ENCODE assay signal across 1 cellular context in genomic region chr17:31803494-31804213, GRCh38.
TF ChIP-seq lines count a peak whose summit lies in the region.

No MANE protein-coding gene starts in this region.

TF ChIP-seq in HepG2, 621 proteins besides CTCF, POLR2A, EP300 and RAD21 (continued from another document and continues in another):
- TF ChIP-seq, protein P1, sequence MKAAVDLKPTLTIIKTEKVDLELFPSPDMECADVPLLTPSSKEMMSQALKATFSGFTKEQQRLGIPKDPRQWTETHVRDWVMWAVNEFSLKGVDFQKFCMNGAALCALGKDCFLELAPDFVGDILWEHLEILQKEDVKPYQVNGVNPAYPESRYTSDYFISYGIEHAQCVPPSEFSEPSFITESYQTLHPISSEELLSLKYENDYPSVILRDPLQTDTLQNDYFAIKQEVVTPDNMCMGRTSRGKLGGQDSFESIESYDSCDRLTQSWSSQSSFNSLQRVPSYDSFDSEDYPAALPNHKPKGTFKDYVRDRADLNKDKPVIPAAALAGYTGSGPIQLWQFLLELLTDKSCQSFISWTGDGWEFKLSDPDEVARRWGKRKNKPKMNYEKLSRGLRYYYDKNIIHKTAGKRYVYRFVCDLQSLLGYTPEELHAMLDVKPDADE (CRISPR knock-in tag; IDR thresholded peaks at IDR 0.05): no peak
- peak; percentile 85; the same call in 1 of the 2 replicates for TF ChIP-seq HMG20B (CRISPR knock-in tag; conservative IDR thresholded peaks at IDR 0.05)
- peak; percentile 58; the same call in 1 of the 2 replicates for TF ChIP-seq CCDC6 (CRISPR knock-in tag; IDR thresholded peaks at IDR 0.05)
- no peak for TF ChIP-seq ZNF776 (CRISPR knock-in tag; IDR thresholded peaks at IDR 0.05)
- TF ChIP-seq TEAD2 (CRISPR knock-in tag; IDR thresholded peaks at IDR 0.05): no peak
- TF ChIP-seq ZNF597 (CRISPR knock-in tag; IDR thresholded peaks at IDR 0.05): no peak
- TF ChIP-seq ZNF891 (CRISPR knock-in tag; IDR thresholded peaks at IDR 0.05): no peak
- TF ChIP-seq SP2 (CRISPR knock-in tag; IDR thresholded peaks at IDR 0.05): no peak
- TF ChIP-seq TP53 (CRISPR knock-in tag; conservative IDR thresholded peaks at IDR 0.05): no peak; the same call in 1 of the 2 replicates
- TF ChIP-seq, protein P2, sequence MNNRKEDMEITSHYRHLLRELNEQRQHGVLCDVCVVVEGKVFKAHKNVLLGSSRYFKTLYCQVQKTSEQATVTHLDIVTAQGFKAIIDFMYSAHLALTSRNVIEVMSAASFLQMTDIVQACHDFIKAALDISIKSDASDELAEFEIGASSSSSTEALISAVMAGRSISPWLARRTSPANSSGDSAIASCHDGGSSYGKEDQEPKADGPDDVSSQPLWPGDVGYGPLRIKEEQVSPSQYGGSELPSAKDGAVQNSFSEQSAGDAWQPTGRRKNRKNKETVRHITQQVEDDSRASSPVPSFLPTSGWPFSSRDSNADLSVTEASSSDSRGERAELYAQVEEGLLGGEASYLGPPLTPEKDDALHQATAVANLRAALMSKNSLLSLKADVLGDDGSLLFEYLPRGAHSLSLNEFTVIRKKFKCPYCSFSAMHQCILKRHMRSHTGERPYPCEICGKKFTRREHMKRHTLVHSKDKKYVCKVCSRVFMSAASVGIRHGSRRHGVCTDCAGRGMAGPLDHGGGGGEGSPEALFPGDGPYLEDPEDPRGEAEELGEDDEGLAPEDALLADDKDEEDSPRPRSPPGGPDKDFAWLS (CRISPR knock-in tag; IDR thresholded peaks at IDR 0.05; ENCODE audit: borderline replicate concordance): no peak
- TF ChIP-seq ATF2 (CRISPR knock-in tag; IDR thresholded peaks at IDR 0.05): peak; percentile 96
- TF ChIP-seq MTA1 (CRISPR knock-in tag; IDR thresholded peaks at IDR 0.05; ENCODE audit: borderline replicate concordance): peak; percentile 20; the same call in 1 of the 2 replicates
- TF ChIP-seq ZNF564 (CRISPR knock-in tag; IDR thresholded peaks at IDR 0.05): peak; percentile 65
- peak; percentile 75 for TF ChIP-seq YEATS4 (CRISPR knock-in tag; IDR thresholded peaks at IDR 0.05; ENCODE audit: borderline replicate concordance)
- TF ChIP-seq, protein P3, sequence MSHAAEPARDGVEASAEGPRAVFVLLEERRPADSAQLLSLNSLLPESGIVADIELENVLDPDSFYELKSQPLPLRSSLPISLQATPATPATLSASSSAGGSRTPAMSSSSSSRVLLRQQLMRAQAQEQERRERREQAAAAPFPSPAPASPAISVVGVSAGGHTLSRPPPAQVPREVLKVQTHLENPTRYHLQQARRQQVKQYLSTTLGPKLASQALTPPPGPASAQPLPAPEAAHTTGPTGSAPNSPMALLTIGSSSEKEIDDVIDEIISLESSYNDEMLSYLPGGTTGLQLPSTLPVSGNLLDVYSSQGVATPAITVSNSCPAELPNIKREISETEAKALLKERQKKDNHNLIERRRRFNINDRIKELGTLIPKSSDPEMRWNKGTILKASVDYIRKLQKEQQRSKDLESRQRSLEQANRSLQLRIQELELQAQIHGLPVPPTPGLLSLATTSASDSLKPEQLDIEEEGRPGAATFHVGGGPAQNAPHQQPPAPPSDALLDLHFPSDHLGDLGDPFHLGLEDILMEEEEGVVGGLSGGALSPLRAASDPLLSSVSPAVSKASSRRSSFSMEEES (CRISPR knock-in tag; IDR thresholded peaks at IDR 0.05): peak; percentile 80; the same call in 1 of the 2 replicates
- TF ChIP-seq SIX1 (CRISPR knock-in tag; IDR thresholded peaks at IDR 0.05; ENCODE audit: borderline replicate concordance): peak; percentile 96
- no peak for TF ChIP-seq ZNF407 (CRISPR knock-in tag; IDR thresholded peaks at IDR 0.05; ENCODE audit: not compliant biosample characterization)
- TF ChIP-seq U2AF1 (optimal IDR thresholded peaks at IDR 0.05; ENCODE audit: low read depth, low read length): no peak
- TF ChIP-seq, protein P4, sequence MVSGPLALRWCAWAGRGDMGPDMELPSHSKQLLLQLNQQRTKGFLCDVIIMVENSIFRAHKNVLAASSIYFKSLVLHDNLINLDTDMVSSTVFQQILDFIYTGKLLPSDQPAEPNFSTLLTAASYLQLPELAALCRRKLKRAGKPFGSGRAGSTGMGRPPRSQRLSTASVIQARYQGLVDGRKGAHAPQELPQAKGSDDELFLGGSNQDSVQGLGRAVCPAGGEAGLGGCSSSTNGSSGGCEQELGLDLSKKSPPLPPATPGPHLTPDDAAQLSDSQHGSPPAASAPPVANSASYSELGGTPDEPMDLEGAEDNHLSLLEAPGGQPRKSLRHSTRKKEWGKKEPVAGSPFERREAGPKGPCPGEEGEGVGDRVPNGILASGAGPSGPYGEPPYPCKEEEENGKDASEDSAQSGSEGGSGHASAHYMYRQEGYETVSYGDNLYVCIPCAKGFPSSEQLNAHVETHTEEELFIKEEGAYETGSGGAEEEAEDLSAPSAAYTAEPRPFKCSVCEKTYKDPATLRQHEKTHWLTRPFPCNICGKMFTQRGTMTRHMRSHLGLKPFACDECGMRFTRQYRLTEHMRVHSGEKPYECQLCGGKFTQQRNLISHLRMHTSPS (CRISPR knock-in tag; IDR thresholded peaks at IDR 0.05; ENCODE audit: low read depth): 0 out of 2 replicates have a peak, but pooled peaks have one; percentile 36
- 0 out of 2 replicates have a peak, but pooled peaks have one; percentile 50 for TF ChIP-seq SMYD3 (CRISPR knock-in tag; IDR thresholded peaks at IDR 0.05)
- peak; percentile 82 for TF ChIP-seq ATF1 (CRISPR knock-in tag; IDR thresholded peaks at IDR 0.05)
- no peak for TF ChIP-seq ZNF747 (CRISPR knock-in tag; IDR thresholded peaks at IDR 0.05; ENCODE audit: borderline replicate concordance)
- TF ChIP-seq KLF15 (CRISPR knock-in tag; IDR thresholded peaks at IDR 0.05; ENCODE audit: borderline replicate concordance): no peak
- TF ChIP-seq SNAPC2 (CRISPR knock-in tag; IDR thresholded peaks at IDR 0.05): no peak
- TF ChIP-seq SALL1 (CRISPR knock-in tag; IDR thresholded peaks at IDR 0.05): peak; percentile 95
- TF ChIP-seq, protein P5, sequence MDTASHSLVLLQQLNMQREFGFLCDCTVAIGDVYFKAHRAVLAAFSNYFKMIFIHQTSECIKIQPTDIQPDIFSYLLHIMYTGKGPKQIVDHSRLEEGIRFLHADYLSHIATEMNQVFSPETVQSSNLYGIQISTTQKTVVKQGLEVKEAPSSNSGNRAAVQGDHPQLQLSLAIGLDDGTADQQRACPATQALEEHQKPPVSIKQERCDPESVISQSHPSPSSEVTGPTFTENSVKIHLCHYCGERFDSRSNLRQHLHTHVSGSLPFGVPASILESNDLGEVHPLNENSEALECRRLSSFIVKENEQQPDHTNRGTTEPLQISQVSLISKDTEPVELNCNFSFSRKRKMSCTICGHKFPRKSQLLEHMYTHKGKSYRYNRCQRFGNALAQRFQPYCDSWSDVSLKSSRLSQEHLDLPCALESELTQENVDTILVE (CRISPR knock-in tag; IDR thresholded peaks at IDR 0.05): no peak; the same call in 1 of the 2 replicates
- no peak for TF ChIP-seq ZNF160 (CRISPR knock-in tag; IDR thresholded peaks at IDR 0.05)
- no peak for TF ChIP-seq ZNF501 (CRISPR knock-in tag; IDR thresholded peaks at IDR 0.05)
- no peak for TF ChIP-seq IRX3 (CRISPR knock-in tag; IDR thresholded peaks at IDR 0.05; ENCODE audit: borderline replicate concordance, low read depth)
- no peak for TF ChIP-seq ZNF570 (CRISPR knock-in tag; IDR thresholded peaks at IDR 0.05; ENCODE audit: borderline replicate concordance)
- peak; percentile 89 for TF ChIP-seq FOXA1 (IDR thresholded peaks at IDR 0.05)
- peak; percentile 97 for TF ChIP-seq FOXA1 (CRISPR knock-in tag; IDR thresholded peaks at IDR 0.05)
- no peak for TF ChIP-seq SRSF4 (IDR thresholded peaks at IDR 0.05; ENCODE audit: low read depth, low read length, poor library complexity, severe bottlenecking)
- TF ChIP-seq ZNF367 (CRISPR knock-in tag; IDR thresholded peaks at IDR 0.05; ENCODE audit: borderline replicate concordance): no peak
- TF ChIP-seq ATF7-NPFF (CRISPR knock-in tag; IDR thresholded peaks at IDR 0.05; ENCODE audit: low read depth): 0 out of 2 replicates have a peak, but pooled peaks have one; percentile 62
- no peak for TF ChIP-seq CSRNP2 (CRISPR knock-in tag; conservative IDR thresholded peaks at IDR 0.05; ENCODE audit: low read depth)
- no peak for TF ChIP-seq ZNF232 (CRISPR knock-in tag; IDR thresholded peaks at IDR 0.05; ENCODE audit: borderline replicate concordance)
